ENCODE assay signal across 9 cellular contexts in the genomic region with DNA sequence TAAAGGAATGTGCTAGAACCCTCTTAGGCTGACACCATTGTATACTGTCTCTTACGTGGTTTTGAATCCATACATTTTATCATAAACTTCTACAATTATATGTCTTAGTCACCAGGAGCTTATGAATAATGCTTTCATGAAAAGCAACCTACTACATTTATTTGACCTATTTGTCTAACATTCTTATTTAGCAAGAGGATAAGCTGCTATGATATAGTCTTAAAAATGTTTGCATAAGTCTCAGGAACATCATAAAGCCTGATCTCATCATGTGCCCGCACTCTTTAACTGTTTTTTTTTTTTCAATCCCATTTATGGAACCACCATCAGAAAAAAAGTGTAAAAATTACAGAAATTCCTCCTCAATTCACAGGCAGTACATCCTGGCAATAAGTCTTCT. TPM values are rescaled to one million over a fixed set of nuclear protein-coding genes. Genes with fewer than 3 reads are reported as not detected.
"Had no signal": no experiment of that assay in that cellular context is flagged by ENCODE, and none has a peak within 500 bp of the region (broad histone marks: within the 10 kb centered on the region; RNA-seq: fewer than 3 reads in every experiment).

No MANE protein-coding gene starts in this region.

- H3K4me3 ChIP-seq: GM12878 had no signal

- ATAC-seq: GM12878 had no signal

- FAIRE-seq: G401.6, GM12878, GM12891, GM12892, GM18507, GM19239 had no signal

- DNase-seq: GDM1, GF-D8 had no signal

RNA-seq across cellular contexts. Expression of a gene that starts 59.7 kb away (rescaled TPM):
- total RNA-seq: G401, GM12878 had no signal
